1 cellular context compared by ENCODE assay signal in the genomic region with DNA sequence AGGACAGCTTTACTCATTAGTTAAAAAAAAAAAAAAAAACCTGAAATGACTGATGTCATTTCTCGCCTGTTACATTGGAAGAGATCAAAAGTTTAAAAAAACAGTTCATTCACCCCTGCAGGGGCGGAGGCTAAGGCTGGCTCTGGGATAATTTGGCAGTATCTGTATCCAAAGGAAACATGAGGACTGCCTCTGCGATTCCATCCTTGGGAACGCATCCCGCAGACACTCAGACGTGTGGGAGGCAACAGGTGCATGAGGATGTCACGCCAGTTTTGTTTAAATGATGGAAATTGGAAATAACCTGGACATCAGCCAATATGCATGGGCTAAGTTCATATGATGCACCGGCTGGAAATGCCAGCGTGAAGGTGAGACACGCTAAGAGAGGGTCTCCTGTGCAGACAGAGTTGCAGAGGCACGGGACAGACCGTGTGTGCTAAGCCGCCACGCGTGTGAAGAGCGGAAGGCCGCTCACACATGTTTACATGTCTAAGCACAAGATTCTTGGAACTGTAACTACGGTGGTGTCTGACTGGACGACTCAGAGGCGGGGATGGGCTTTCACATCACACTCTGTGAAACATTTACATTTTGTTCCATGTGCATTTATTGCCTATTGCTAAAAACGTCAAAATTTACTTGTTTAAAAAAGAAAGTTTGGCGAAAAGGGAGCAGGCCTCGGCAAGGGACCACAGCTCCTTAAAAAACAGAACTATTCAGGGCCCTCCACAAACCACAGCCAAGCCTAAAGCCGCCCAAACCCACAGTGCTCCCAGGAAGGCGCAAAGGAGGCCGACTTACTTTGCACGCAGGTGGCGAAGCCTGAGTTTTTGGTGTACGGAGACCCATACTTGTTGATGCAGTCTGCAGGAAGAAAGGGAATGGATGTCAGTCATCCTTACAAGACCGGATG.
TF ChIP-seq lines count a peak whose summit lies in the region.

No MANE protein-coding gene starts in this region.

TF ChIP-seq in IMR-90, 13 proteins besides CTCF, POLR2A, EP300 and RAD21:
- TF ChIP-seq SMC3 (IDR thresholded peaks at IDR 0.05; ENCODE audit: low read depth, low read length) (no peak), RFX5 (IDR thresholded peaks at IDR 0.05; ENCODE audit: low read depth, low read length) (no peak), FOS (IDR thresholded peaks at IDR 0.05; ENCODE audit: low read depth, low read length) (no peak), USF2 (IDR thresholded peaks at IDR 0.05; ENCODE audit: low read depth, low read length) (no peak), NFE2L2 (IDR thresholded peaks at IDR 0.05; ENCODE audit: low read depth, low read length) (no peak), CEBPB (IDR thresholded peaks at IDR 0.05; ENCODE audit: low read depth, low read length) (no peak), BHLHE40 (IDR thresholded peaks at IDR 0.05; ENCODE audit: low read depth, low read length) (no peak)
